15 cellular contexts compared by ENCODE assay signal in the genomic region with DNA sequence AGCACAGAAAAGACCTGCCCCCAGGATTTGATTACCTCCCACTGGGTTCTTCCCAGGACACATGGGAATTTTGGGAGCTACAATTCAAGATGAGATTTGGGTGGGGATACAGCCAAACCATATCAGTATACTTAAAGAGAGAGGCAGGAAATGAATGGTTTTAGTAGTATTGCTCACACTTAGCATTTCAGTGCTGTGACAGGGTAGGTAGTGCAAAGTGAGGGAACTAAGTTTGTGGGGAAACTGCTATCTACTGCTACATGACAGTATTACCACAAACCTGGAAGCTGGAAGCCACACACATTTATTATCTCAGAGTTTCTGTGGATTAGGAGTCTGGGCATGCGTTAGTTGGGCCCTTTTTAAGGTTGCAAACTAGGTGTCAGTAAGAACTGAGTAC.
DNase-seq lines count a peak whose midpoint lies in the region; ATAC-seq and TF ChIP-seq lines count a peak whose summit lies in the region.
"Had no signal": no experiment of that assay in that cellular context is flagged by ENCODE, and none has a peak within 500 bp of the region (broad histone marks: within the 10 kb centered on the region; RNA-seq: fewer than 3 reads in every experiment).

No MANE protein-coding gene starts in this region.

- ATAC-seq in activated CD4-positive, alpha-beta T cell treated with anti-CD3 and anti-CD28 coated beads for 36 hours, result peak; percentile 73
- ATAC-seq in Panc1 (no peak), GM18909 (IDR thresholded peaks at IDR 0.05; ENCODE audit: poor library complexity, unreplicated experiment) (no peak)
- peak; percentile 33 to 37 for ATAC-seq in stimulated activated naive B cell treated with anti-CD40 and anti-IgM and Interleukin-4, amounts not matched to agents 10 μg/mL and 1 μg/mL and 100 μg/mL, for 72 hours (replicated peaks)
- ATAC-seq: HepG2 had no signal

- no peak overlapping the region for H3K4me3 Mint-ChIP-seq in activated CD4-positive, alpha-beta T cell treated with anti-CD3 and anti-CD28 coated beads for 36 hours
- H3K4me3 Mint-ChIP-seq in stimulated activated naive B cell treated with anti-CD40 and anti-IgM and Interleukin-4, amounts not matched to agents 10 μg/mL and 1 μg/mL and 100 μg/mL, for 72 hours, result no peak overlapping the region
- no peak overlapping the region for H3K4me3 Mint-ChIP-seq in endothelial cell (ENCODE audit: unreplicated experiment)
- H3K4me3 Mint-ChIP-seq: CD4-positive, CD25-positive, alpha-beta regulatory T cell; HFFc6 had no signal

- H3K4me1 ChIP-seq in BLaER1 (peaks cover 55% of the 10 kb centered on the region), Panc1 (ENCODE audit: control insufficient read depth, insufficient read depth, low read length) (no peaks in the 10 kb centered on the region)

- H3K27ac Mint-ChIP-seq in activated CD4-positive, alpha-beta T cell treated with anti-CD3 and anti-CD28 coated beads for 36 hours, result no peak overlapping the region
- peak overlapping the region; percentile 32 for H3K27ac Mint-ChIP-seq in stimulated activated naive B cell treated with anti-CD40 and anti-IgM and Interleukin-4, amounts not matched to agents 10 μg/mL and 1 μg/mL and 100 μg/mL, for 72 hours
- no peak overlapping the region for H3K27ac Mint-ChIP-seq in endothelial cell (ENCODE audit: unreplicated experiment)
- H3K27ac Mint-ChIP-seq: HFFc6 had no signal

- peaks cover 13% of the 10 kb centered on the region for H3K4me1 Mint-ChIP-seq in activated CD4-positive, alpha-beta T cell treated with anti-CD3 and anti-CD28 coated beads for 36 hours
- H3K4me1 Mint-ChIP-seq in stimulated activated naive B cell treated with anti-CD40 and anti-IgM and Interleukin-4, amounts not matched to agents 10 μg/mL and 1 μg/mL and 100 μg/mL, for 72 hours, result peaks cover 23 to 44% of the 10 kb centered on the region in 2 donors
- peaks cover 10% of the 10 kb centered on the region for H3K4me1 Mint-ChIP-seq in endothelial cell (ENCODE audit: unreplicated experiment)

- POLR2A ChIA-PET in activated CD4-positive, alpha-beta T cell treated with anti-CD3 and anti-CD28 coated beads for 36 hours (lab: Charles Lee), result no interaction called here
- POLR2A ChIA-PET in Panc1 (lab: Charles Lee), result interaction anchor here (0.6 kb wide), 1 partner anchor 185 kb away, joined by 3 read pairs; no protein-coding TSS in a partner anchor

- H3K9me3 Mint-ChIP-seq in activated CD4-positive, alpha-beta T cell treated with anti-CD3 and anti-CD28 coated beads for 36 hours (ENCODE audit: low read depth), result peaks cover 12% of the 10 kb centered on the region
- H3K9me3 Mint-ChIP-seq in stimulated activated naive B cell treated with anti-CD40 and anti-IgM and Interleukin-4, amounts not matched to agents 10 μg/mL and 1 μg/mL and 100 μg/mL, for 72 hours, result peaks cover 16 to 19% of the 10 kb centered on the region in 2 donors
- no peaks in the 10 kb centered on the region for H3K9me3 Mint-ChIP-seq in endothelial cell (ENCODE audit: unreplicated experiment)
- H3K9me3 Mint-ChIP-seq: HFFc6 had no signal

- H3K27ac ChIP-seq in BLaER1 (no peak overlapping the region), Panc1 (ENCODE audit: low read length) (0 out of 2 replicates have a peak overlapping the region, but pooled peaks have one; percentile 0), dorsolateral prefrontal cortex (no peak overlapping the region)
- H3K27ac ChIP-seq: 22Rv1 had no signal

- no peak for DNase-seq in activated CD4-positive, alpha-beta T cell treated with anti-CD3 and anti-CD28 coated beads for 36 hours
- DNase-seq in activated CD4-positive, alpha-beta T cell treated with anti-CD3 and anti-CD28 coated beads, Interleukin-2, amount 50 U/mL, for 48 hours, result no peak
- DNase-seq in Panc1 (ENCODE audit: low read depth, low spot score) (no peak), dorsolateral prefrontal cortex (no peak), endothelial cell (ENCODE audit: low spot score) (no peak)
- no peak for DNase-seq in stimulated activated naive B cell treated with anti-CD40 and anti-IgM and Interleukin-4, amounts not matched to agents 10 μg/mL and 1 μg/mL and 100 μg/mL, for 72 hours
- DNase-seq: AML-193; CD4-positive, CD25-positive, alpha-beta regulatory T cell; DMS 273 treated with DMSO at 0.1 percent for 48 hours had no signal

- H3K9me3 ChIP-seq in BLaER1, result peaks cover 34% of the 10 kb centered on the region
- no peaks in the 10 kb centered on the region for H3K9me3 ChIP-seq in Panc1 (ENCODE audit: control insufficient read depth, insufficient read depth, low read depth, low read length)

- TF ChIP-seq CTCF in Panc1 (IDR thresholded peaks at IDR 0.05), result no peak
- TF ChIP-seq CTCF in dorsolateral prefrontal cortex (IDR thresholded peaks at IDR 0.05 in 54 of 56, conservative IDR thresholded peaks at IDR 0.05 in 2 of 56; ENCODE audit: low read depth in 1 of 56, partially characterized antibody in 56 of 56), result no peak
- TF ChIP-seq CTCF in endothelial cell (IDR thresholded peaks at IDR 0.05; ENCODE audit: unreplicated experiment), result no peak

- H3K9ac ChIP-seq in BLaER1, result no peak overlapping the region
- H3K9ac ChIP-seq: BLaER1 treated with 17β-estradiol and CSF1 and Interleukin-3, amounts not matched to agents 10 nM and 100 nM had no signal

- no TSS peak for BruUV-seq in Panc1 (replicated peaks; lab: Mats Ljungman, UMichigan)

- in situ Hi-C loops in Panc1 (cut with HindIII; ENCODE audit: low pct_unique_long_range_greater_than_20kb, low sequenced_read_pairs), result no loop called here

- H3K4me2 ChIP-seq in BLaER1, result no peak overlapping the region

- CTCF ChIA-PET in activated CD4-positive, alpha-beta T cell treated with anti-CD3 and anti-CD28 coated beads for 36 hours (lab: Charles Lee), result interaction anchor here (1.1 kb wide), 1 partner anchor 13 kb away, joined by 3 read pairs; no protein-coding TSS in a partner anchor
- CTCF ChIA-PET in Panc1 (lab: Charles Lee), result no interaction called here

- H3K27me3 ChIP-seq in BLaER1 (no peaks in the 10 kb centered on the region), Panc1 (ENCODE audit: control insufficient read depth, insufficient read depth, low read length) (no peaks in the 10 kb centered on the region), dorsolateral prefrontal cortex (no peaks in the 10 kb centered on the region)
- H3K27me3 ChIP-seq: BLaER1 treated with 17β-estradiol and CSF1 and Interleukin-3, amounts not matched to agents 10 nM and 100 nM had no signal

- peak overlapping the region; percentile 27; the same call in 1 of the 2 replicates for H3K4me3 ChIP-seq in BLaER1
- H3K4me3 ChIP-seq in Panc1 (ENCODE audit: low read depth in 2 of 2, low read length in 2 of 2), result no peak overlapping the region
- no peak overlapping the region for H3K4me3 ChIP-seq in dorsolateral prefrontal cortex

- peaks cover 2% of the 10 kb centered on the region for H3K36me3 Mint-ChIP-seq in activated CD4-positive, alpha-beta T cell treated with anti-CD3 and anti-CD28 coated beads for 36 hours (ENCODE audit: low read depth)
- peaks cover 15 to 19% of the 10 kb centered on the region in 2 donors for H3K36me3 Mint-ChIP-seq in stimulated activated naive B cell treated with anti-CD40 and anti-IgM and Interleukin-4, amounts not matched to agents 10 μg/mL and 1 μg/mL and 100 μg/mL, for 72 hours
- H3K36me3 Mint-ChIP-seq in endothelial cell (ENCODE audit: low read depth, unreplicated experiment), result peaks cover 4% of the 10 kb centered on the region
- H3K36me3 Mint-ChIP-seq: CD4-positive, CD25-positive, alpha-beta regulatory T cell had no signal

- H3K36me3 ChIP-seq in BLaER1 (peaks cover 14% of the 10 kb centered on the region; the same call in 1 of the 2 replicates), Panc1 (ENCODE audit: control insufficient read depth, insufficient read depth, low read length) (no peaks in the 10 kb centered on the region)

- intact Hi-C loops in activated CD4-positive, alpha-beta T cell treated with anti-CD3 and anti-CD28 coated beads for 36 hours (cut with DNase I, micrococcal nuclease), result no loop called here
- intact Hi-C loops in Panc1 (cut with micrococcal nuclease; ENCODE audit: unreplicated experiment), result no loop called here
- intact Hi-C loops in dorsolateral prefrontal cortex (cut with DNase I), result no loop called here

- H3K27me3 Mint-ChIP-seq in activated CD4-positive, alpha-beta T cell treated with anti-CD3 and anti-CD28 coated beads for 36 hours, result no peaks in the 10 kb centered on the region
- H3K27me3 Mint-ChIP-seq in stimulated activated naive B cell treated with anti-CD40 and anti-IgM and Interleukin-4, amounts not matched to agents 10 μg/mL and 1 μg/mL and 100 μg/mL, for 72 hours, result no peaks in the 10 kb centered on the region
- peaks cover 3% of the 10 kb centered on the region for H3K27me3 Mint-ChIP-seq in endothelial cell (ENCODE audit: unreplicated experiment)
- H3K27me3 Mint-ChIP-seq: CD4-positive, CD25-positive, alpha-beta regulatory T cell had no signal

- H4K20me1 ChIP-seq in BLaER1, result no peaks in the 10 kb centered on the region
- H4K20me1 ChIP-seq: BLaER1 treated with 17β-estradiol and CSF1 and Interleukin-3, amounts not matched to agents 10 nM and 100 nM had no signal

Comparison
In these comparisons a context has a peak if more than half of its experiments do, and no peak if none do; other contexts are left out.
1. ATAC-seq: peak in activated CD4-positive, alpha-beta T cell treated with anti-CD3 and anti-CD28 coated beads for 36 hours (single experiment) and stimulated activated naive B cell treated with anti-CD40 and anti-IgM and Interleukin-4, amounts not matched to agents 10 μg/mL and 1 μg/mL and 100 μg/mL, for 72 hours (2 of 2); none in Panc1 (single experiment) and GM18909 (single experiment).